In the genomic region with DNA sequence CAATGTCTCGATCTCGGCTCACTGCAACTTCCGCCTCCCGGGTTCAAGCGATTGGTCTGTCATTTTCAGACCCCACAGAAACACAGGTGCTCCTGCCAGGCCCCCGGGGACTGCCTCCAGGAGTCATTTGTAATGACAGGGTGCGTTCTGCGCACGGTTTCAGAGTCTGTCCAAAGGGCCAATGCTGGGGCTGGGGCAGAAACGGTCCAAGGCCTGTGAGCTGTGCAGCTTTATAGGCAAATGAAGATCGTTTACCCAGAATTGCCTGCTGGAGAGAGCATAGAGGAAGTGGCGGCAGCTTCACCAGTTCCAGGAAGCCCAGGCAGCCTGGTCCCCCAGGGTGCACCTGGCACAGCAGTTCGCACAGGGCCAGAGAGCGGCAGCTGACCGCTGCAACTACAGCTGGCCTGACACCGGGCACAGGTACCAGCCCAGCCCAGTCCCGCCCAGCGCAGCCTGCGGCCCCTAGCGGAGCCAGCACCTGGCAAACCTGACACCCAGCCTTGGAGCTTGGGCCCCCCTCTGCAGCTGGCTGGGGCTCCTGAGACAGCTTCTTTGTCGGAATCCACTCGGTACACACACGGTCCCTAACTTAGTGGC, we compare ENCODE assay signal across 8 cellular contexts.
DNase-seq lines count a peak whose midpoint lies in the region; ATAC-seq and TF ChIP-seq lines count a peak whose summit lies in the region.
"Not testable (repeated sequence)": the region's sequence is repeated elsewhere in the genome, so short reads cannot be mapped to it uniquely, and the experiment has no call there.

No MANE protein-coding gene starts in this region.

- H3K27ac ChIP-seq in coronary artery, result peak overlapping the region in 1 of 2 donors; percentile 84
- peak overlapping the region; percentile 82 to 86 for H3K27ac ChIP-seq in mucosa of rectum (ENCODE audit: low read depth in 2 of 2, low read length in 2 of 2)
- H3K27ac ChIP-seq in stomach, result peak overlapping the region; percentile 62 to 90 (median 82)

- H3K9me3 ChIP-seq in mucosa of rectum (ENCODE audit: control insufficient read depth in 2 of 2, low read length in 2 of 2); stomach: not testable (repeated sequence)

- TF ChIP-seq CTCF in GM12865 (IDR thresholded peaks at IDR 0.05; ENCODE audit: insufficient read depth, low read depth, low read length, missing control alignments); GM20000 (IDR thresholded peaks at IDR 0.05; ENCODE audit: extremely low read depth, missing control alignments); coronary artery (IDR thresholded peaks at IDR 0.05): not testable (repeated sequence)
- peak in 1 of 7 experiments; percentile 8 for TF ChIP-seq CTCF in stomach (IDR thresholded peaks at IDR 0.05)

- peak; percentile 89 for DNase-seq in GM12865 (ENCODE audit: low read depth)
- DNase-seq in GM20000 (ENCODE audit: low spot score), result peak; percentile 65
- DNase-seq in NCI-H2196 treated with DMSO at 0.1 percent for 48 hours (lab: John Stamatoyannopoulos, UW; ENCODE audit: unreplicated experiment), result peak; percentile 78
- peak; percentile 53 to 65 for DNase-seq in activated CD4-positive, alpha-beta T cell treated with anti-CD3 and anti-CD28 coated beads, Interleukin-2, amount 50 U/mL, for 48 hours
- peak; percentile 76 for DNase-seq in coronary artery (ENCODE audit: low spot score)
- peak; percentile 90 for DNase-seq in stomach

- ATAC-seq in HG03103 (IDR thresholded peaks at IDR 0.05; ENCODE audit: low read depth, unreplicated experiment), result peak; percentile 39

- not testable (repeated sequence) for TF ChIP-seq POLR2A in stomach (IDR thresholded peaks at IDR 0.05)

- H3K4me1 ChIP-seq in mucosa of rectum (ENCODE audit: control insufficient read depth in 2 of 2, insufficient read depth in 2 of 2, low read length in 2 of 2) (peaks cover 31 to 37% of the 10 kb centered on the region in 2 donors), stomach (peaks cover 60 to 92% (median 74%) of the 10 kb centered on the region in 4 donors)

- H3K4me3 ChIP-seq in GM12865 (ENCODE audit: low read depth, low read length) (peak overlapping the region; percentile 46), mucosa of rectum (ENCODE audit: low read length in 2 of 2) (peak overlapping the region; percentile 49 to 62), stomach (peak overlapping the region in 3 of 4 donors; percentile 10 to 31 (median 20))
- H3K4me3 ChIP-seq in coronary artery, result not testable (repeated sequence)

- TF ChIP-seq EP300 in stomach (IDR thresholded peaks at IDR 0.05), result not testable (repeated sequence)

- WGBS in stomach, 5 donors, result 34 to 64% (median 46%) methylated on average over 14 to 23 of the region's 23 CpGs

- peak overlapping the region; percentile 52 to 67 for H3K9ac ChIP-seq in mucosa of rectum (ENCODE audit: low read depth in 1 of 2, low read length in 2 of 2)

- intact Hi-C loops in stomach (cut with DNase I; ENCODE audit: low total_unique reads), result not testable (repeated sequence)

- H3K36me3 ChIP-seq in mucosa of rectum (ENCODE audit: control insufficient read depth in 2 of 2, insufficient read depth in 2 of 2, low read length in 2 of 2); stomach: not testable (repeated sequence)

- not testable (repeated sequence) for H3K27me3 ChIP-seq in mucosa of rectum (ENCODE audit: control insufficient read depth in 2 of 2, insufficient read depth in 2 of 2, low read length in 2 of 2); stomach
